10 cellular contexts compared by ENCODE assay signal in genomic region chr2:136248242-136248641, GRCh38.
DNase-seq lines count a peak whose midpoint lies in the region; ATAC-seq and TF ChIP-seq lines count a peak whose summit lies in the region.
"Had no signal": no experiment of that assay in that cellular context is flagged by ENCODE, and none has a peak within 500 bp of the region (broad histone marks: within the 10 kb centered on the region; RNA-seq: fewer than 3 reads in every experiment).

No MANE protein-coding gene starts in this region.

- no peak overlapping the region for H3K4me3 Mint-ChIP-seq in naive thymus-derived CD8-positive, alpha-beta T cell
- no peak overlapping the region for H3K4me3 Mint-ChIP-seq in progenitor cell of endocrine pancreas (ENCODE audit: low read depth)
- H3K4me3 Mint-ChIP-seq: activated CD8-positive, alpha-beta memory T cell treated with anti-CD3 and anti-CD28 coated beads, Interleukin-2, amount 10 ng/mL, durations not matched to agents 7 days and 5 days had no signal

- H2BK12ac ChIP-seq in mesenchymal stem cell (ENCODE audit: low read length in 2 of 2): no peak overlapping the region

- H4K8ac ChIP-seq in mesenchymal stem cell (ENCODE audit: low read length): no peak overlapping the region

- no peak overlapping the region for H3K4me2 ChIP-seq in mesenchymal stem cell (ENCODE audit: low read length, poor library complexity, severe bottlenecking)

- H3K27me3 Mint-ChIP-seq in naive thymus-derived CD8-positive, alpha-beta T cell: no peaks in the 10 kb centered on the region
- H3K27me3 Mint-ChIP-seq in progenitor cell of endocrine pancreas: peaks cover 5% of the 10 kb centered on the region
- H3K27me3 Mint-ChIP-seq: activated CD8-positive, alpha-beta memory T cell treated with anti-CD3 and anti-CD28 coated beads, Interleukin-2, amount 10 ng/mL, durations not matched to agents 7 days and 5 days had no signal

- TF ChIP-seq CTCF in progenitor cell of endocrine pancreas (IDR thresholded peaks at IDR 0.05; ENCODE audit: unreplicated experiment) (no peak), lower leg skin (IDR thresholded peaks at IDR 0.05) (no peak)

- no peaks in the 10 kb centered on the region for H3K9me3 ChIP-seq in mesenchymal stem cell (ENCODE audit: control insufficient read depth, low read length)
- H3K9me3 ChIP-seq: Caco-2 had no signal

- no peak overlapping the region for H2BK120ac ChIP-seq in mesenchymal stem cell (ENCODE audit: low read depth, low read length)

- no peaks in the 10 kb centered on the region for H3K36me3 Mint-ChIP-seq in naive thymus-derived CD8-positive, alpha-beta T cell
- H3K36me3 Mint-ChIP-seq in progenitor cell of endocrine pancreas (ENCODE audit: insufficient read depth): no peaks in the 10 kb centered on the region
- H3K36me3 Mint-ChIP-seq: activated CD8-positive, alpha-beta memory T cell treated with anti-CD3 and anti-CD28 coated beads, Interleukin-2, amount 10 ng/mL, durations not matched to agents 7 days and 5 days had no signal

- POLR2A ChIA-PET in naive thymus-derived CD8-positive, alpha-beta T cell (lab: Charles Lee): interaction anchor here (0.6 to 1.6 kb wide), 3 partner anchors 9 to 193 kb away, joined by 3 to 4 read pairs (median 3); no protein-coding TSS in a partner anchor

- ATAC-seq in naive thymus-derived CD8-positive, alpha-beta T cell: no peak
- ATAC-seq: activated CD8-positive, alpha-beta memory T cell treated with anti-CD3 and anti-CD28 coated beads, Interleukin-2, amount 10 ng/mL, durations not matched to agents 7 days and 5 days had no signal

- H3K9ac ChIP-seq in mesenchymal stem cell (ENCODE audit: low read length): no peak overlapping the region

- no peak overlapping the region for H3K18ac ChIP-seq in mesenchymal stem cell (ENCODE audit: low read depth in 1 of 2, low read length in 2 of 2)

- no peak overlapping the region for H2AFZ ChIP-seq in mesenchymal stem cell (ENCODE audit: low read depth, low read length)

- no peak overlapping the region for H3K27ac ChIP-seq in mesenchymal stem cell (ENCODE audit: low read length, poor library complexity, severe bottlenecking)

- TF ChIP-seq POLR2A in lower leg skin (IDR thresholded peaks at IDR 0.05): no peak

- no peaks in the 10 kb centered on the region for H3K4me1 ChIP-seq in mesenchymal stem cell (ENCODE audit: control insufficient read depth, insufficient read depth, low read depth, low read length)
- H3K4me1 ChIP-seq: Caco-2 had no signal

- H3K23ac ChIP-seq in mesenchymal stem cell (ENCODE audit: low read length in 2 of 2): no peak overlapping the region

- DNase-seq in DMS53 (lab: John Stamatoyannopoulos, UW) (peak; percentile 79), NCI-H2029 treated with DMSO at 0.1 percent for 48 hours (lab: John Stamatoyannopoulos, UW) (peak; percentile 59), amniotic epithelial cell (ENCODE audit: low read depth) (peak; percentile 15), mesenchymal stem cell (peak; percentile 27), progenitor cell of endocrine pancreas (ENCODE audit: low spot score, unreplicated experiment) (no peak), SIG-M5 treated with dmso at 0.1 percent for 504 hours (lab: John Stamatoyannopoulos, UW; ENCODE audit: unreplicated experiment) (no peak), lower leg skin (ENCODE audit: low spot score in 2 of 2) (no peak)
- no peak for DNase-seq in naive thymus-derived CD8-positive, alpha-beta T cell
- DNase-seq: activated CD8-positive, alpha-beta memory T cell treated with anti-CD3 and anti-CD28 coated beads, Interleukin-2, amount 10 ng/mL, durations not matched to agents 7 days and 5 days; Caco-2 had no signal

- intact Hi-C loops in lower leg skin (cut with DNase I; ENCODE audit: low total_unique reads): no loop called here

- H2BK15ac ChIP-seq in mesenchymal stem cell (ENCODE audit: low read depth, poor library complexity, severe bottlenecking): no peak overlapping the region

- H3K79me1 ChIP-seq in mesenchymal stem cell (replicated peaks; ENCODE audit: low read length, poor library complexity, severe bottlenecking): no peaks in the 10 kb centered on the region

- no peak overlapping the region for H3K14ac ChIP-seq in mesenchymal stem cell (ENCODE audit: low read length in 2 of 2)

- H3K27ac Mint-ChIP-seq in naive thymus-derived CD8-positive, alpha-beta T cell: peak overlapping the region in 3 of 10 donors; percentile 44 to 77 (median 48)
- no peak overlapping the region for H3K27ac Mint-ChIP-seq in progenitor cell of endocrine pancreas
- H3K27ac Mint-ChIP-seq: activated CD8-positive, alpha-beta memory T cell treated with anti-CD3 and anti-CD28 coated beads, Interleukin-2, amount 10 ng/mL, durations not matched to agents 7 days and 5 days had no signal

- peaks cover 0 to 3% (median 0%) of the 10 kb centered on the region in 9 donors for H3K9me3 Mint-ChIP-seq in naive thymus-derived CD8-positive, alpha-beta T cell
- no peaks in the 10 kb centered on the region for H3K9me3 Mint-ChIP-seq in progenitor cell of endocrine pancreas (ENCODE audit: low read depth)

- H3K4me3 ChIP-seq in mesenchymal stem cell (ENCODE audit: insufficient read depth in 1 of 2, low read depth in 1 of 2, low read length in 2 of 2) (no peak overlapping the region), lower leg skin (ENCODE audit: low read depth, poor library complexity, severe bottlenecking) (no peak overlapping the region)

- WGBS in mesenchymal stem cell: 50% methylated on average over 1 of the region's 2 CpGs
- 46 to 58% methylated on average over 2 of the region's 2 CpGs for WGBS in lower leg skin, 2 donors

- H2AK5ac ChIP-seq in mesenchymal stem cell (ENCODE audit: low read length, severe bottlenecking): no peak overlapping the region

- H3K27me3 ChIP-seq in mesenchymal stem cell (ENCODE audit: control insufficient read depth in 1 of 2, insufficient read depth in 1 of 2, low read length in 2 of 2): peaks cover 0 to 38% of the 10 kb centered on the region in 2 experiments

- H2BK5ac ChIP-seq in mesenchymal stem cell (ENCODE audit: low read depth, low read length, poor library complexity, severe bottlenecking): no peak overlapping the region

- no peak overlapping the region for H4K91ac ChIP-seq in mesenchymal stem cell (ENCODE audit: low read length)

- H3K36me3 ChIP-seq in mesenchymal stem cell (ENCODE audit: control insufficient read depth in 1 of 2, insufficient read depth in 2 of 2, low read depth in 1 of 2, low read length in 2 of 2): no peaks in the 10 kb centered on the region

- H3K4ac ChIP-seq in mesenchymal stem cell (ENCODE audit: low read depth in 1 of 2, low read length in 2 of 2): no peak overlapping the region

- H3K4me1 Mint-ChIP-seq in naive thymus-derived CD8-positive, alpha-beta T cell: peaks cover 8 to 54% (median 21%) of the 10 kb centered on the region in 4 donors
- peaks cover 1% of the 10 kb centered on the region for H3K4me1 Mint-ChIP-seq in progenitor cell of endocrine pancreas (ENCODE audit: low read depth)

Comparison
In these comparisons a context has a peak if more than half of its experiments do, and no peak if none do; other contexts are left out.
1. DNase-seq: peak in DMS53 (single experiment), NCI-H2029 treated with DMSO at 0.1 percent for 48 hours (single experiment), amniotic epithelial cell (single experiment) and mesenchymal stem cell (single experiment); none in naive thymus-derived CD8-positive, alpha-beta T cell (0 of 10), progenitor cell of endocrine pancreas (single experiment), SIG-M5 treated with dmso at 0.1 percent for 504 hours (single experiment) and lower leg skin (0 of 2).